In genomic region chr5:61523997-61524396, GRCh38 we compare ENCODE assay signal across 2 cellular contexts.
TF ChIP-seq lines count a peak whose summit lies in the region.

No MANE protein-coding gene starts in this region.

TF ChIP-seq in liver, 16 proteins besides CTCF, POLR2A, EP300 and RAD21 (continued from another document):
- no peak for TF ChIP-seq REST (IDR thresholded peaks at IDR 0.05)
- TF ChIP-seq RXRA (IDR thresholded peaks at IDR 0.05): peak; percentile 47 to 73
- peak; percentile 82 for TF ChIP-seq HNF4G (IDR thresholded peaks at IDR 0.05)
- no peak for TF ChIP-seq ZBTB33 (IDR thresholded peaks at IDR 0.05)
- TF ChIP-seq SP1 (IDR thresholded peaks at IDR 0.05): peak; percentile 76
- TF ChIP-seq JUND (IDR thresholded peaks at IDR 0.05): peak in 1 of 2 donors; percentile 32

TF ChIP-seq in HepG2, 621 proteins besides CTCF, POLR2A, EP300 and RAD21 (continued from another document):
- TF ChIP-seq ARID4A (CRISPR knock-in tag; IDR thresholded peaks at IDR 0.05; ENCODE audit: borderline replicate concordance) (no peak), PRPF4 (IDR thresholded peaks at IDR 0.05; ENCODE audit: low read depth, low read length, poor library complexity, severe bottlenecking) (no peak), ARID3A (IDR thresholded peaks at IDR 0.05; ENCODE audit: low read depth, low read length) (no peak), SP1 (IDR thresholded peaks at IDR 0.05) (no peak), SP1 (CRISPR knock-in tag; IDR thresholded peaks at IDR 0.05) (no peak), ZNF773 (CRISPR knock-in tag; IDR thresholded peaks at IDR 0.05; ENCODE audit: borderline replicate concordance) (no peak), KMT2A (CRISPR knock-in tag; IDR thresholded peaks at IDR 0.05) (no peak), GFI1 (CRISPR knock-in tag; IDR thresholded peaks at IDR 0.05; ENCODE audit: borderline replicate concordance) (no peak)
